Comparison of ENCODE assay signal across 10 cellular contexts in genomic region chr17:28684963-28685362, GRCh38. TPM values are rescaled to one million over a fixed set of nuclear protein-coding genes. Genes with fewer than 3 reads are reported as not detected.
DNase-seq lines count a peak whose midpoint lies in the region; FAIRE-seq and TF ChIP-seq lines count a peak whose summit lies in the region.
"Had no signal": no experiment of that assay in that cellular context is flagged by ENCODE, and none has a peak within 500 bp of the region (broad histone marks: within the 10 kb centered on the region; RNA-seq: fewer than 3 reads in every experiment).

No MANE protein-coding gene starts in this region.

- no peaks in the 10 kb centered on the region for H3K4me1 Mint-ChIP-seq in immature natural killer cell
- no peaks in the 10 kb centered on the region for H3K4me1 Mint-ChIP-seq in T-helper 2 cell treated with Interferon-gamma antibody and Interleukin-4, amounts not matched to agents 5 μg/mL and 100 μg/mL, for 36 hours (ENCODE audit: low read depth)

- H3K9ac ChIP-seq in liver (ENCODE audit: low read depth in 1 of 2, low read length in 2 of 2): no peak overlapping the region

- H3K27me3 ChIP-seq in liver (ENCODE audit: control insufficient read depth in 4 of 4, insufficient read depth in 4 of 4, low read length in 3 of 4): no peaks in the 10 kb centered on the region

- TF ChIP-seq CTCF in AG10803 (conservative IDR thresholded peaks at IDR 0.05; ENCODE audit: low read length): 0 out of 2 replicates have a peak, but pooled peaks have one; percentile 6
- TF ChIP-seq CTCF in LNCaP clone FGC (IDR thresholded peaks at IDR 0.05; ENCODE audit: control insufficient read depth, extremely low read depth, insufficient read depth): peak; percentile 60
- TF ChIP-seq CTCF in liver (IDR thresholded peaks at IDR 0.05; ENCODE audit: low read depth, low read length, missing input control): no peak

- WGBS in liver: 59% methylated on average over 3 of the region's 3 CpGs

- no peak overlapping the region for H3K27ac ChIP-seq in liver (ENCODE audit: low read depth in 1 of 2, low read length in 2 of 2)

- FAIRE-seq in GM12891 (lab: Jason Lieb, UNC): no peak
- FAIRE-seq: G401.6 had no signal

- H3K9me3 Mint-ChIP-seq in immature natural killer cell: no peaks in the 10 kb centered on the region
- H3K9me3 Mint-ChIP-seq in T-helper 2 cell treated with Interferon-gamma antibody and Interleukin-4, amounts not matched to agents 5 μg/mL and 100 μg/mL, for 36 hours: no peaks in the 10 kb centered on the region

- no peak overlapping the region for H3K27ac Mint-ChIP-seq in immature natural killer cell
- no peak overlapping the region for H3K27ac Mint-ChIP-seq in T-helper 2 cell treated with Interferon-gamma antibody and Interleukin-4, amounts not matched to agents 5 μg/mL and 100 μg/mL, for 36 hours

- H3K4me1 ChIP-seq in liver (ENCODE audit: control insufficient read depth in 4 of 4, insufficient read depth in 4 of 4, low read length in 3 of 4): no peaks in the 10 kb centered on the region

- peak; percentile 73 to 81 for TF ChIP-seq RAD21 in liver (IDR thresholded peaks at IDR 0.05)

- no peaks in the 10 kb centered on the region for H3K27me3 Mint-ChIP-seq in immature natural killer cell (ENCODE audit: low read depth in 3 of 3)
- no peaks in the 10 kb centered on the region for H3K27me3 Mint-ChIP-seq in T-helper 2 cell treated with Interferon-gamma antibody and Interleukin-4, amounts not matched to agents 5 μg/mL and 100 μg/mL, for 36 hours (ENCODE audit: low read depth)

- peaks cover 36 to 69% (median 41%) of the 10 kb centered on the region in 3 donors for H3K36me3 Mint-ChIP-seq in immature natural killer cell
- H3K36me3 Mint-ChIP-seq in T-helper 2 cell treated with Interferon-gamma antibody and Interleukin-4, amounts not matched to agents 5 μg/mL and 100 μg/mL, for 36 hours (ENCODE audit: low read depth): peaks cover 71% of the 10 kb centered on the region

- no peaks in the 10 kb centered on the region for H3K9me3 ChIP-seq in liver (ENCODE audit: control insufficient read depth in 4 of 4, low read length in 3 of 4)

- no peak overlapping the region for H3K4me3 ChIP-seq in AG10803 (ENCODE audit: low read length)
- H3K4me3 ChIP-seq in LNCaP clone FGC (ENCODE audit: low read depth, low read length): no peak overlapping the region
- no peak overlapping the region for H3K4me3 ChIP-seq in liver (ENCODE audit: low read depth in 1 of 3, low read length in 3 of 3)

- TF ChIP-seq POLR2A in GM12891 (IDR thresholded peaks at IDR 0.05; ENCODE audit: low read depth, low read length): no peak

- H3K36me3 ChIP-seq in liver (ENCODE audit: control insufficient read depth in 4 of 4, insufficient read depth in 3 of 4, low read depth in 1 of 4, low read length in 3 of 4): peaks cover 38 to 93% (median 83%) of the 10 kb centered on the region in 4 donors

- DNase-seq in AG10803 (ENCODE audit: low read depth): peak; percentile 55
- peak; percentile 65 for DNase-seq in LNCaP clone FGC (ENCODE audit: low read depth)
- peak in 53 of 58 donors; percentile 15 to 92 (median 72) for DNase-seq in anterior cingulate cortex (lab: John Stamatoyannopoulos, UW)
- no peak for DNase-seq in GM12891 (ENCODE audit: insufficient read length, low spot score)
- DNase-seq in UCSD-AML1 (lab: John Stamatoyannopoulos, UW; ENCODE audit: unreplicated experiment): no peak
- no peak for DNase-seq in immature natural killer cell
- DNase-seq in T-helper 2 cell treated with Interferon-gamma antibody and Interleukin-4, amounts not matched to agents 5 μg/mL and 100 μg/mL, for 36 hours (ENCODE audit: low spot score): no peak
- DNase-seq: activated CD8-positive, alpha-beta memory T cell treated with anti-CD3 and anti-CD28 coated beads, Interleukin-2, amount 50 U/mL, for 4 hours had no signal

- no peak overlapping the region for H3K4me3 Mint-ChIP-seq in immature natural killer cell
- no peak overlapping the region for H3K4me3 Mint-ChIP-seq in T-helper 2 cell treated with Interferon-gamma antibody and Interleukin-4, amounts not matched to agents 5 μg/mL and 100 μg/mL, for 36 hours

TF ChIP-seq in liver, 16 proteins besides CTCF, POLR2A, EP300 and RAD21 (continues in another document):
- TF ChIP-seq HNF4A (conservative IDR thresholded peaks at IDR 0.05): no peak
- no peak for TF ChIP-seq NR2F2 (IDR thresholded peaks at IDR 0.05)
- no peak for TF ChIP-seq FOXA1 (IDR thresholded peaks at IDR 0.05)
- no peak for TF ChIP-seq TAF1 (conservative IDR thresholded peaks at IDR 0.05)
- no peak for TF ChIP-seq SP1 (IDR thresholded peaks at IDR 0.05)
- no peak for TF ChIP-seq FOXA2 (IDR thresholded peaks at IDR 0.05)
- no peak for TF ChIP-seq EGR1 (IDR thresholded peaks at IDR 0.05; ENCODE audit: low read depth in 2 of 2)
- TF ChIP-seq, protein P1, sequence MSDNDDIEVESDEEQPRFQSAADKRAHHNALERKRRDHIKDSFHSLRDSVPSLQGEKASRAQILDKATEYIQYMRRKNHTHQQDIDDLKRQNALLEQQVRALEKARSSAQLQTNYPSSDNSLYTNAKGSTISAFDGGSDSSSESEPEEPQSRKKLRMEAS (IDR thresholded peaks at IDR 0.05): no peak
- TF ChIP-seq, protein P2, sequence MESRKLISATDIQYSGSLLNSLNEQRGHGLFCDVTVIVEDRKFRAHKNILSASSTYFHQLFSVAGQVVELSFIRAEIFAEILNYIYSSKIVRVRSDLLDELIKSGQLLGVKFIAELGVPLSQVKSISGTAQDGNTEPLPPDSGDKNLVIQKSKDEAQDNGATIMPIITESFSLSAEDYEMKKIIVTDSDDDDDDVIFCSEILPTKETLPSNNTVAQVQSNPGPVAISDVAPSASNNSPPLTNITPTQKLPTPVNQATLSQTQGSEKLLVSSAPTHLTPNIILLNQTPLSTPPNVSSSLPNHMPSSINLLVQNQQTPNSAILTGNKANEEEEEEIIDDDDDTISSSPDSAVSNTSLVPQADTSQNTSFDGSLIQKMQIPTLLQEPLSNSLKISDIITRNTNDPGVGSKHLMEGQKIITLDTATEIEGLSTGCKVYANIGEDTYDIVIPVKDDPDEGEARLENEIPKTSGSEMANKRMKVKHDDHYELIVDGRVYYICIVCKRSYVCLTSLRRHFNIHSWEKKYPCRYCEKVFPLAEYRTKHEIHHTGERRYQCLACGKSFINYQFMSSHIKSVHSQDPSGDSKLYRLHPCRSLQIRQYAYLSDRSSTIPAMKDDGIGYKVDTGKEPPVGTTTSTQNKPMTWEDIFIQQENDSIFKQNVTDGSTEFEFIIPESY (IDR thresholded peaks at IDR 0.05): no peak
- TF ChIP-seq RXRA (IDR thresholded peaks at IDR 0.05): no peak
- no peak for TF ChIP-seq JUND (IDR thresholded peaks at IDR 0.05)
- TF ChIP-seq HNF4G (IDR thresholded peaks at IDR 0.05): no peak
- no peak for TF ChIP-seq YY1 (IDR thresholded peaks at IDR 0.05)

TF ChIP-seq in GM12891, 5 proteins besides CTCF, POLR2A, EP300 and RAD21:
- TF ChIP-seq PAX5 (IDR thresholded peaks at IDR 0.05; ENCODE audit: insufficient read depth, low read length, severe bottlenecking) (no peak), TAF1 (IDR thresholded peaks at IDR 0.05; ENCODE audit: low read depth, low read length) (no peak), POU2F2 (IDR thresholded peaks at IDR 0.05; ENCODE audit: low read depth, low read length) (no peak), SPI1 (IDR thresholded peaks at IDR 0.05; ENCODE audit: low read depth, low read length) (no peak), POLR2AphosphoS5 (IDR thresholded peaks at IDR 0.05; ENCODE audit: low read depth, low read length) (no peak)

RNA-seq across cellular contexts. Expression of gene SUPT6H, which starts 23.0 kb away (rescaled TPM):
- 10 to 100 TPM; 36.5 to 59.1 TPM for total RNA-seq in liver
- polyA plus RNA-seq in liver (10 to 100 TPM; 10.6 to 24.1 TPM), immature natural killer cell (10 to 100 TPM in 1 of 3 donors, 1 to 10 TPM in 2; 5.2 to 18.3 (median 7.4) TPM)
- 40.8 TPM for polyA plus RNA-seq in GM12891 (2012; ENCODE audit: low read depth, missing spikeins)

RNA-seq across cellular contexts. Expression of gene SDF2, which starts 23.3 kb away (rescaled TPM):
- total RNA-seq in liver: 10 to 100 TPM; 24.1 to 29.6 TPM
- polyA plus RNA-seq in liver (10 to 100 TPM; 26.3 to 38.9 TPM), immature natural killer cell (100 to 1,000 TPM; 101 to 153 (median 112) TPM)
- 28.2 TPM for polyA plus RNA-seq in GM12891 (2012; ENCODE audit: low read depth, missing spikeins)

RNA-seq across cellular contexts. Expression of gene PROCA1, which starts 26.7 kb away (rescaled TPM):
- under 1 TPM; 0.25 to 0.65 TPM for total RNA-seq in liver
- under 1 TPM; 0.16 to 0.44 TPM for polyA plus RNA-seq in liver
- polyA plus RNA-seq in GM12891 (2012; ENCODE audit: low read depth, missing spikeins): 2.1 TPM
- polyA plus RNA-seq in immature natural killer cell: 1 to 10 TPM in 1 of 3 donors, under 1 TPM in 2; 0.59 to 1.8 (median 0.60) TPM

RNA-seq across cellular contexts. Expression of gene RAB34, which starts 32.7 kb away (rescaled TPM):
- total RNA-seq in liver: 10 to 100 TPM in 1 of 2 donors, 1 to 10 TPM in 1; 5.6 to 14.3 TPM
- polyA plus RNA-seq in liver (1 to 10 TPM; 4.5 to 9.6 TPM), immature natural killer cell (1 to 10 TPM; 2.3 to 6.1 (median 5.3) TPM)
- 5.3 TPM for polyA plus RNA-seq in GM12891 (2012; ENCODE audit: low read depth, missing spikeins)

RNA-seq across cellular contexts. Expression of gene RPL23A, which starts 34.8 kb away (rescaled TPM):
- total RNA-seq in liver: 100 to 1,000 TPM; 106 to 189 TPM
- polyA plus RNA-seq in liver (100 to 1,000 TPM; 484 to 507 TPM), immature natural killer cell (1,000 to 10,000 TPM; 2,545 to 3,232 (median 2,896) TPM)
- polyA plus RNA-seq in GM12891 (2012; ENCODE audit: low read depth, missing spikeins): 3,809 TPM

Comparison
In these comparisons a context has a peak if more than half of its experiments do, and no peak if none do; other contexts are left out.
1. DNase-seq: peak in AG10803 (single experiment), LNCaP clone FGC (single experiment) and anterior cingulate cortex (53 of 58); none in GM12891 (single experiment), UCSD-AML1 (single experiment), immature natural killer cell (0 of 3) and T-helper 2 cell treated with Interferon-gamma antibody and Interleukin-4, amounts not matched to agents 5 μg/mL and 100 μg/mL, for 36 hours (single experiment).